ENCODE assay signal across 9 cellular contexts in genomic region chr12:55972906-55973597, GRCh38. TPM values are rescaled to one million over a fixed set of nuclear protein-coding genes. Genes with fewer than 3 reads are reported as not detected.
DNase-seq lines count a peak whose midpoint lies in the region; ATAC-seq and TF ChIP-seq lines count a peak whose summit lies in the region.
"Had no signal": no experiment of that assay in that cellular context is flagged by ENCODE, and none has a peak within 500 bp of the region (broad histone marks: within the 10 kb centered on the region; RNA-seq: fewer than 3 reads in every experiment).

No MANE protein-coding gene starts in this region.

- peak; percentile 44 for DNase-seq in GM12865 (ENCODE audit: low read depth)
- DNase-seq in retinal pigment epithelial cell (ENCODE audit: low read depth), result no peak
- no peak for DNase-seq in pons (ENCODE audit: low spot score)
- DNase-seq in activated T-cell treated with anti-CD3 and anti-CD28 coated beads, Interleukin-2, amount 50 U/mL, for 4 hours, result no peak
- DNase-seq in occipital lobe (lab: John Stamatoyannopoulos, UW), result no peak

- H3K36me3 ChIP-seq in OCI-LY3 (replicated peaks; ENCODE audit: low read depth, low read length), result peaks cover 27% of the 10 kb centered on the region

- no peaks in the 10 kb centered on the region for H3K9me3 Mint-ChIP-seq in activated T-cell treated with anti-CD3 and anti-CD28 coated beads, Interleukin-2, amount 50 U/mL, for 4 hours
- H3K9me3 Mint-ChIP-seq: IgD-negative memory B cell had no signal

- H3K27me3 Mint-ChIP-seq in activated T-cell treated with anti-CD3 and anti-CD28 coated beads, Interleukin-2, amount 50 U/mL, for 4 hours (ENCODE audit: low read depth), result no peaks in the 10 kb centered on the region
- H3K27me3 Mint-ChIP-seq: IgD-negative memory B cell had no signal

- H3K4me3 Mint-ChIP-seq in activated T-cell treated with anti-CD3 and anti-CD28 coated beads, Interleukin-2, amount 50 U/mL, for 4 hours, result no peak overlapping the region

- H2AFZ ChIP-seq in OCI-LY3 (ENCODE audit: low read depth, low read length), result no peak overlapping the region

- H3K79me2 ChIP-seq in OCI-LY3 (ENCODE audit: low read length), result peaks cover 21% of the 10 kb centered on the region

- no peaks in the 10 kb centered on the region for H4K20me1 ChIP-seq in OCI-LY3 (ENCODE audit: insufficient read depth, low read length)

- H3K4me1 Mint-ChIP-seq in activated T-cell treated with anti-CD3 and anti-CD28 coated beads, Interleukin-2, amount 50 U/mL, for 4 hours (ENCODE audit: low read depth), result peaks cover 22% of the 10 kb centered on the region

- H3K27me3 ChIP-seq in OCI-LY3 (ENCODE audit: low read depth, low read length), result no peaks in the 10 kb centered on the region

- ATAC-seq in esophagus mucosa, result peak; percentile 12
- ATAC-seq in HG02571 (IDR thresholded peaks at IDR 0.05; ENCODE audit: unreplicated experiment), result no peak
- ATAC-seq in activated T-cell treated with anti-CD3 and anti-CD28 coated beads, Interleukin-2, amount 50 U/mL, for 4 hours, result no peak

- TF ChIP-seq CTCF in GM12865 (IDR thresholded peaks at IDR 0.05; ENCODE audit: insufficient read depth, low read depth, low read length, missing control alignments) (no peak), OCI-LY3 (IDR thresholded peaks at IDR 0.05; ENCODE audit: low read depth, low read length) (no peak), retinal pigment epithelial cell (conservative IDR thresholded peaks at IDR 0.05; ENCODE audit: low read depth, low read length) (no peak)

- peak overlapping the region; percentile 73 for H3K4me2 ChIP-seq in OCI-LY3 (ENCODE audit: low read length)

- H3K4me1 ChIP-seq in OCI-LY3 (ENCODE audit: low read length), result peaks cover 26% of the 10 kb centered on the region

- H3K9me3 ChIP-seq in OCI-LY3 (ENCODE audit: insufficient read depth, low read length), result no peaks in the 10 kb centered on the region

- H3K9ac ChIP-seq in OCI-LY3 (ENCODE audit: low read length), result peak overlapping the region; percentile 71

- peaks cover 3% of the 10 kb centered on the region for H3K36me3 Mint-ChIP-seq in activated T-cell treated with anti-CD3 and anti-CD28 coated beads, Interleukin-2, amount 50 U/mL, for 4 hours (ENCODE audit: insufficient read depth)
- H3K36me3 Mint-ChIP-seq: IgD-negative memory B cell had no signal

- peak overlapping the region; percentile 51 for H3K27ac ChIP-seq in OCI-LY3 (ENCODE audit: low read length)

- H3K4me3 ChIP-seq in GM12865 (ENCODE audit: low read depth, low read length) (peak overlapping the region; percentile 74), OCI-LY3 (ENCODE audit: low read length) (peak overlapping the region; percentile 81), retinal pigment epithelial cell (ENCODE audit: low read length) (peak overlapping the region; percentile 77)

RNA-seq across cellular contexts. Expression of gene RAB5B, which starts 0.8 kb away (rescaled TPM):
- total RNA-seq in esophagus mucosa, result 111 TPM
- 10 to 100 TPM; 18.5 to 27.5 (median 22.6) TPM for total RNA-seq in activated T-cell treated with anti-CD3 and anti-CD28 coated beads, Interleukin-2, amount 50 U/mL, for 4 hours
- 37.4 TPM for total RNA-seq in occipital lobe

RNA-seq across cellular contexts. Expression of gene CDK2, which starts 6.4 kb away (rescaled TPM):
- total RNA-seq in esophagus mucosa (20.5 TPM), occipital lobe (6.7 TPM)
- 10 to 100 TPM; 65.4 to 80.1 (median 74.1) TPM for total RNA-seq in activated T-cell treated with anti-CD3 and anti-CD28 coated beads, Interleukin-2, amount 50 U/mL, for 4 hours

RNA-seq across cellular contexts. Expression of gene PMEL, which starts 7.2 kb away (rescaled TPM):
- total RNA-seq in esophagus mucosa, result 0.52 TPM
- total RNA-seq in activated T-cell treated with anti-CD3 and anti-CD28 coated beads, Interleukin-2, amount 50 U/mL, for 4 hours, result under 1 TPM in 2 of 3 donors, not detected in 1; 0.13 to 0.41 TPM
- total RNA-seq in occipital lobe, result not detected

RNA-seq across cellular contexts. Expression of gene SUOX, which starts 24.0 kb away (rescaled TPM):
- total RNA-seq in esophagus mucosa (16.0 TPM), occipital lobe (8.3 TPM)
- total RNA-seq in activated T-cell treated with anti-CD3 and anti-CD28 coated beads, Interleukin-2, amount 50 U/mL, for 4 hours, result 1 to 10 TPM in 2 of 3 donors, under 1 TPM in 1; 0.68 to 1.3 (median 1.2) TPM

RNA-seq across cellular contexts. Expression of gene DGKA, which starts 42.1 kb away (rescaled TPM):
- total RNA-seq in esophagus mucosa (170 TPM), occipital lobe (10.9 TPM)
- 100 to 1,000 TPM; 132 to 164 (median 153) TPM for total RNA-seq in activated T-cell treated with anti-CD3 and anti-CD28 coated beads, Interleukin-2, amount 50 U/mL, for 4 hours
